ENCODE assay signal across 14 cellular contexts in the genomic region with DNA sequence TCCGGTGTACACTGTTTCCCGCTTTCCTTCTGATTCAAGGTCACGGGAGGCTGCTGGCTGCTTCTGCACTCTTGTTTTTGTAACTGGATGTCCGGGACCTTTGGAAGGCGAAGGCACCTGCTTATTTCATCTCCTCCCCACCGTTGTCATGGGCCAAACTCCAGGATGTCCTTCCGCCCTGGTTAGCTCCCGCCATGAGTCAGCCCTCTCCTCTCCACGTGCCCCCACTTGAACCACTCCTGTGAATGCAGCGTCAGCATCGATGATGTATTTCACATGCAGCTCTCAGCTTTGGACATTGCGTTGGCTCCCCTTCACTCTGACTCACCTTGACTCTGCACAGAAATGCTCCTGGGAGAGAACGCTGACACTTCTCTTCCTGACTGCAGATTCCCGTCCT. TPM values are rescaled to one million over a fixed set of nuclear protein-coding genes. Genes with fewer than 3 reads are reported as not detected.
DNase-seq lines count a peak whose midpoint lies in the region; ATAC-seq, FAIRE-seq and TF ChIP-seq lines count a peak whose summit lies in the region.
"Had no signal": no experiment of that assay in that cellular context is flagged by ENCODE, and none has a peak within 500 bp of the region (broad histone marks: within the 10 kb centered on the region; RNA-seq: fewer than 3 reads in every experiment).

No MANE protein-coding gene starts in this region.

- H3K4me3 ChIP-seq in ascending aorta: no peak overlapping the region
- H3K4me3 ChIP-seq: SK-N-MC had no signal

- H3K27ac ChIP-seq in ascending aorta: no peak overlapping the region
- H3K27ac ChIP-seq: SK-N-MC had no signal

- H3K27me3 ChIP-seq in ascending aorta: no peaks in the 10 kb centered on the region

- intact Hi-C loops in ascending aorta (cut with DNase I): no loop called here

- H3K36me3 ChIP-seq in ascending aorta: no peaks in the 10 kb centered on the region

- DNase-seq in NCI-H1436 (lab: John Stamatoyannopoulos, UW) (peak; percentile 31), NCI-H1436 treated with DMSO at 0.1 percent for 48 hours (lab: John Stamatoyannopoulos, UW) (no peak), RCC 7860 (ENCODE audit: low spot score) (peak; percentile 89), stromal cell of bone marrow (ENCODE audit: low read depth) (peak; percentile 7), ecto neural progenitor cell (ENCODE audit: low spot score) (no peak), ascending aorta (ENCODE audit: low spot score in 2 of 2) (no peak)
- DNase-seq: activated CD4-positive, alpha-beta T cell treated with anti-CD3 and anti-CD28 coated beads, Interleukin-2, amount 10 ng/mL, durations not matched to agents 7 days and 5 days; activated naive CD4-positive, alpha-beta T cell treated with anti-CD3 and anti-CD28 coated beads, Interleukin-2, amount 10 ng/mL, durations not matched to agents 7 days and 5 days; NCI-H1105; stimulated activated CD4-positive, alpha-beta T cell treated with anti-CD3 and anti-CD28 coated beads, Interleukin-4, amount 100 ng/mL, for 1 hour had no signal

- peak; percentile 99 for ATAC-seq in esophagus mucosa
- no peak for ATAC-seq in HG02759 (IDR thresholded peaks at IDR 0.05; ENCODE audit: unreplicated experiment)

- no peaks in the 10 kb centered on the region for H3K4me1 ChIP-seq in ascending aorta

- H3K9me3 ChIP-seq in ascending aorta: no peaks in the 10 kb centered on the region

- FAIRE-seq in RCC 7860 (lab: Jason Lieb, UNC): peak; percentile 74

- TF ChIP-seq CTCF in ascending aorta (IDR thresholded peaks at IDR 0.05): no peak

RNA-seq across cellular contexts. Expression of a gene that starts 5.5 kb away (rescaled TPM):
- not detected for total RNA-seq in esophagus mucosa
- not detected for total RNA-seq in ascending aorta
- total RNA-seq: A673; activated CD4-positive, alpha-beta T cell treated with anti-CD3 and anti-CD28 coated beads, Interleukin-2, amount 10 ng/mL, durations not matched to agents 7 days and 5 days had no signal

RNA-seq across cellular contexts. Expression of a gene that starts 27.3 kb away (rescaled TPM):
- total RNA-seq in esophagus mucosa (not detected), ascending aorta (not detected)
- total RNA-seq: A673; activated CD4-positive, alpha-beta T cell treated with anti-CD3 and anti-CD28 coated beads, Interleukin-2, amount 10 ng/mL, durations not matched to agents 7 days and 5 days had no signal

RNA-seq across cellular contexts. Expression of a gene that starts 29.2 kb away (rescaled TPM):
- total RNA-seq in esophagus mucosa: 10.4 TPM
- total RNA-seq in ascending aorta: 94.9 TPM

RNA-seq across cellular contexts. Expression of a gene that starts 31.8 kb away (rescaled TPM):
- total RNA-seq in esophagus mucosa (not detected), ascending aorta (not detected)
- total RNA-seq: A673; activated CD4-positive, alpha-beta T cell treated with anti-CD3 and anti-CD28 coated beads, Interleukin-2, amount 10 ng/mL, durations not matched to agents 7 days and 5 days had no signal

RNA-seq across cellular contexts. Expression of a gene that starts 49.2 kb away (rescaled TPM):
- total RNA-seq in esophagus mucosa (24.4 TPM), ascending aorta (18.1 TPM)

Comparison
In these comparisons a context has a peak if more than half of its experiments do, and no peak if none do; other contexts are left out.
1. DNase-seq: peak in NCI-H1436 (single experiment), RCC 7860 (single experiment) and stromal cell of bone marrow (single experiment); none in NCI-H1436 treated with DMSO at 0.1 percent for 48 hours (single experiment), ecto neural progenitor cell (single experiment) and ascending aorta (0 of 2).